Comparison of ENCODE assay signal across 8 cellular contexts in the genomic region with DNA sequence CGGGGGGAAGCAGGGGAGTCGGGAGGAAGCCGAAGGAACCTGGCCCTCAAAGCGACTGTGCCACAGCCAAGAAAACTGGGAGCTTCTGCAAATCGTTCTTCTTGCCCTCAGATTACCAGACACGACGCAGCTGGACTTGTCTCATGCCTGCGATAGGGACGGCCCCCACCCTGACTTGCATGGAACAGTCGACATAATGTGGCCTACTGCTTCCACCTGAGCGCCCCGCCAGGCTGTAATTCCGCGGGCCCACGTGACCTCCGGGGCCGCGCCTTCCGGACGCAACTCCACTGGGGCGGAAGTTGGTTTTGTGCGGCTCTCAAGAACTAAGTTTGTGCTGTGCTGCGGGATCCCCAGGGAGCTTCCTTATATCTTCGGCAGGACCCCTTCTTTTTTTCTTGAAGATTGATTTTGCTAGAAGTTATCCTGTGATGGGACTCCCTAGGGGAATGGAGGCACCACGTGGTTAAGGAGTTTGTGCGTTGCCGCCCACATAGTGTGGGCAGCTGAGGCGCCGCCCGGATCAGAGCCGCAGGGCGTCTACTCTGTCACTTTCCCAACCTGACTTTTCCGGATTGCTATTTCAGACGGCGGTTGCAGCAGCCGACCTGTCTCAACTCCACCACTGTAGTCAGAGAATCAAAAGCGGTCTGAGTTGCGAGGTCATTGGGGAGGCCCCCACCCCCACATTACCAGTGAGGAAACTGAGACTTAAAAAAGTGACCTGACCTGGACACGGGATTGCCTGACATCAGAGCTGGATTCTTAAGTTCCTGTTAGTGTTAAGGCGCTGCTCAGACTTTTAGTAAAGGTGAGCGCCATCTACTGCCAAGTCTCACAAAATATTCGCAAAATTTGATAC. TPM values are rescaled to one million over a fixed set of nuclear protein-coding genes. Genes with fewer than 3 reads are reported as not detected.
A peak's percentile ranks its signal among the peaks of the same experiment; 100 is the strongest.
DNase-seq lines count a peak whose midpoint lies in the region; ATAC-seq and TF ChIP-seq lines count a peak whose summit lies in the region.

No MANE protein-coding gene starts in this region.

- CTCF ChIA-PET in CD4-positive, alpha-beta memory T cell (lab: Charles Lee; ENCODE audit: partially characterized antibody), result interaction anchor here (0.5 to 7.2 kb wide), 53 partner anchors 9 to 1725 kb away, joined by 3 to 161 read pairs (median 4); a partner anchor contains a TSS
- CTCF ChIA-PET in activated CD4-positive, alpha-beta memory T cell treated with anti-CD3 and anti-CD28 coated beads, Interleukin-2, amount 10 ng/mL, durations not matched to agents 7 days and 5 days (lab: Charles Lee), result interaction anchor here (0.7 to 6.0 kb wide), 35 partner anchors 10 to 657 kb away, joined by 3 to 96 read pairs (median 4); a partner anchor contains a TSS

- H3K4me1 Mint-ChIP-seq in CD4-positive, alpha-beta memory T cell, result peaks cover 27 to 54% (median 39%) of the 10 kb centered on the region in 4 donors
- H3K4me1 Mint-ChIP-seq in activated CD4-positive, alpha-beta memory T cell treated with anti-CD3 and anti-CD28 coated beads, Interleukin-2, amount 10 ng/mL, durations not matched to agents 7 days and 5 days, result peaks cover 28% of the 10 kb centered on the region

- no peaks in the 10 kb centered on the region for H3K9me3 ChIP-seq in CD4-positive, alpha-beta memory T cell (ENCODE audit: control insufficient read depth in 1 of 2, low read length in 2 of 2)

- H3K27me3 Mint-ChIP-seq in CD4-positive, alpha-beta memory T cell, result no peaks in the 10 kb centered on the region
- peaks cover 3% of the 10 kb centered on the region for H3K27me3 Mint-ChIP-seq in activated CD4-positive, alpha-beta memory T cell treated with anti-CD3 and anti-CD28 coated beads, Interleukin-2, amount 10 ng/mL, durations not matched to agents 7 days and 5 days

- H3K4me1 ChIP-seq in CD4-positive, alpha-beta memory T cell (ENCODE audit: insufficient read depth, low read length), result peaks cover 37% of the 10 kb centered on the region

- H3K27ac Mint-ChIP-seq in CD4-positive, alpha-beta memory T cell, result peak overlapping the region; percentile 99 to 100 (median 99)
- peak overlapping the region; percentile 99 for H3K27ac Mint-ChIP-seq in activated CD4-positive, alpha-beta memory T cell treated with anti-CD3 and anti-CD28 coated beads, Interleukin-2, amount 10 ng/mL, durations not matched to agents 7 days and 5 days

- H3K9me3 Mint-ChIP-seq in CD4-positive, alpha-beta memory T cell, result no peaks in the 10 kb centered on the region
- no peaks in the 10 kb centered on the region for H3K9me3 Mint-ChIP-seq in activated CD4-positive, alpha-beta memory T cell treated with anti-CD3 and anti-CD28 coated beads, Interleukin-2, amount 10 ng/mL, durations not matched to agents 7 days and 5 days

- TF ChIP-seq CTCF in lower leg skin (IDR thresholded peaks at IDR 0.05), result no peak

- intact Hi-C loops in CD4-positive, alpha-beta memory T cell (cut with micrococcal nuclease), result loop anchor here (1.0 to 10.0 kb wide), 18 partner anchors 58 to 1492 kb away; a partner anchor contains a TSS
- intact Hi-C loops in lower leg skin (cut with DNase I; ENCODE audit: low total_unique reads), result loop anchor here (10.0 kb wide), 1 partner anchor 198 kb away; no protein-coding TSS in a partner anchor

- DNase-seq in CD4-positive, alpha-beta memory T cell, result peak; percentile 95 to 97 (median 96)
- peak; percentile 92 for DNase-seq in HK-2 (ENCODE audit: unreplicated experiment)
- peak; percentile 96 for DNase-seq in NCI-H82 (lab: John Stamatoyannopoulos, UW)
- peak; percentile 94 for DNase-seq in activated CD4-positive, alpha-beta memory T cell treated with anti-CD3 and anti-CD28 coated beads, Interleukin-2, amount 10 ng/mL, durations not matched to agents 7 days and 5 days
- peak; percentile 95 for DNase-seq in ecto neural progenitor cell (ENCODE audit: low spot score)
- peak; percentile 91 to 98 for DNase-seq in lower leg skin (ENCODE audit: low spot score in 2 of 2)
- peak; percentile 79 to 87 for DNase-seq in stimulated activated CD4-positive, alpha-beta T cell treated with anti-CD3 and anti-CD28 coated beads, Interleukin-4, amount 100 ng/mL, for 48 hours (ENCODE audit: low read depth in 2 of 2)

- peak overlapping the region; percentile 89 to 98 (median 98) for H3K4me3 Mint-ChIP-seq in CD4-positive, alpha-beta memory T cell
- H3K4me3 Mint-ChIP-seq in activated CD4-positive, alpha-beta memory T cell treated with anti-CD3 and anti-CD28 coated beads, Interleukin-2, amount 10 ng/mL, durations not matched to agents 7 days and 5 days, result peak overlapping the region; percentile 93

- peak overlapping the region; percentile 77 to 96 for H3K4me3 ChIP-seq in CD4-positive, alpha-beta memory T cell (ENCODE audit: low read length in 2 of 2)
- peak overlapping the region; percentile 92 for H3K4me3 ChIP-seq in lower leg skin (ENCODE audit: low read depth, poor library complexity, severe bottlenecking)

- peaks cover 5% of the 10 kb centered on the region for H3K36me3 ChIP-seq in CD4-positive, alpha-beta memory T cell (ENCODE audit: insufficient read depth, low read length)

- POLR2A ChIA-PET in CD4-positive, alpha-beta memory T cell (lab: Charles Lee; ENCODE audit: partially characterized antibody), result interaction anchor here (0.6 to 5.6 kb wide), 45 partner anchors 10 to 1576 kb away, joined by 3 to 148 read pairs (median 6); a partner anchor contains a TSS
- POLR2A ChIA-PET in activated CD4-positive, alpha-beta memory T cell treated with anti-CD3 and anti-CD28 coated beads, Interleukin-2, amount 10 ng/mL, durations not matched to agents 7 days and 5 days (lab: Charles Lee), result interaction anchor here (0.8 to 5.4 kb wide), 60 partner anchors 9 to 1493 kb away, joined by 3 to 132 read pairs (median 5); a partner anchor contains a TSS

- H3K27me3 ChIP-seq in CD4-positive, alpha-beta memory T cell (ENCODE audit: insufficient read depth, low read length), result no peaks in the 10 kb centered on the region

- WGBS in lower leg skin, 2 donors, result 0 to 1% methylated on average over 42 of the region's 42 CpGs

- peak; percentile 69 for ATAC-seq in GM19455 (IDR thresholded peaks at IDR 0.05; ENCODE audit: unreplicated experiment)

- peaks cover 10 to 30% of the 10 kb centered on the region in 2 donors for H3K36me3 Mint-ChIP-seq in CD4-positive, alpha-beta memory T cell
- H3K36me3 Mint-ChIP-seq in activated CD4-positive, alpha-beta memory T cell treated with anti-CD3 and anti-CD28 coated beads, Interleukin-2, amount 10 ng/mL, durations not matched to agents 7 days and 5 days (ENCODE audit: low read depth), result peaks cover 36% of the 10 kb centered on the region

- peak overlapping the region; percentile 97 for H3K27ac ChIP-seq in CD4-positive, alpha-beta memory T cell (ENCODE audit: low read depth, low read length)

- TF ChIP-seq POLR2A in lower leg skin (IDR thresholded peaks at IDR 0.05), result no peak

RNA-seq across cellular contexts. Expression of a gene that starts 0.5 kb away (rescaled TPM):
- 100 to 1,000 TPM; 222 to 231 TPM for total RNA-seq in CD4-positive, alpha-beta memory T cell
- 100 to 1,000 TPM; 302 to 445 TPM for polyA plus RNA-seq in CD4-positive, alpha-beta memory T cell
- total RNA-seq in activated CD4-positive, alpha-beta memory T cell treated with anti-CD3 and anti-CD28 coated beads, Interleukin-2, amount 10 ng/mL, durations not matched to agents 7 days and 5 days, result 100 to 1,000 TPM; 354 to 370 TPM
- 100 to 1,000 TPM; 136 to 179 (median 147) TPM for total RNA-seq in lower leg skin

RNA-seq across cellular contexts. Expression of a gene that starts 57.6 kb away (rescaled TPM):
- under 1 TPM; 0.39 to 0.52 TPM for total RNA-seq in CD4-positive, alpha-beta memory T cell
- under 1 TPM; 0.33 to 0.35 TPM for polyA plus RNA-seq in CD4-positive, alpha-beta memory T cell
- not detected for total RNA-seq in activated CD4-positive, alpha-beta memory T cell treated with anti-CD3 and anti-CD28 coated beads, Interleukin-2, amount 10 ng/mL, durations not matched to agents 7 days and 5 days
- total RNA-seq in lower leg skin, result 1 to 10 TPM; 1.5 to 9.1 (median 2.3) TPM

RNA-seq across cellular contexts. Expression of a gene that starts 57.7 kb away (rescaled TPM):
- total RNA-seq in CD4-positive, alpha-beta memory T cell, result 10 to 100 TPM; 21.7 to 23.6 TPM
- polyA plus RNA-seq in CD4-positive, alpha-beta memory T cell, result 10 to 100 TPM in 1 of 2 donors, 1 to 10 TPM in 1; 8.2 to 15.8 TPM
- total RNA-seq in activated CD4-positive, alpha-beta memory T cell treated with anti-CD3 and anti-CD28 coated beads, Interleukin-2, amount 10 ng/mL, durations not matched to agents 7 days and 5 days, result 10 to 100 TPM; 15.9 to 16.9 TPM
- total RNA-seq in lower leg skin, result 10 to 100 TPM; 17.4 to 24.9 (median 20.8) TPM

Comparison
In these comparisons a context has a peak if more than half of its experiments do, and no peak if none do; other contexts are left out.
1. Peak in every context shown above with its lines: DNase-seq, ATAC-seq, H3K4me3 ChIP-seq and H3K27ac ChIP-seq.